ENCODE assay signal across 13 cellular contexts in the genomic region with DNA sequence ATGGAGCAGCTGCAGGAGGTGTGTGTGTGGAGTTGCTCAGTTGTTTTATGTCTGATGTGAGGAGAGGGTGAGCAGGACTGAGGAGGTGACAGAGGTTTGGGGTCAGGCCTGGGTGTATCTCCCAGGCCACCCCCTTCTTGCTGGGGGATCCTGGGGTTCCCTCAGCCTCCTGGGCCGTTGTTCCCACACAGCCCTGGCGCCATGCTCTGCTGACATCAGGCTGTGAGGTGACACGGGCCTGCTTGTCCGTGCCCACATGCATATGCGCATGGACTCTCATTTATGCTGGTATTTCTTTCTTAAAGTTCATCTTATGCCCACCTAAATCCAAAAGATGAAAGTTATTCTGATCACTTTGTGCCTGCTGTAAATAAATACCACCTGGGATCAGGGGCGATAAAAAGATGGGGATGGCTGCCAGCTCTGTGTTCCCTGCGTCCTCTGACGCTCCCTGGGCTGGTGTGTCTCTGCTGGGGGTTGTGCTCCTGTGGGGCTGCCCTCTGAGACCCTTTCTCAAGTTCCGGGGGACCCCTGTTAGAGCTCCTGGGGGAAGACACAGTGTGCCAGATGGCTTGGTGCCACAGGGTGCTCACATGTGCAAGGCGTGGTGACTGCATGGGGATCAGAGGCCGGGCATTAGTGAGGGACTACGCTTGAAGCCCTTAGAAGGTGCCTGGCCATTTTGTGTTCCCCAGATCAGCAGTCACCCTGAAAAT. TPM values are rescaled to one million over a fixed set of nuclear protein-coding genes. Genes with fewer than 3 reads are reported as not detected.
DNase-seq lines count a peak whose midpoint lies in the region; ATAC-seq, FAIRE-seq and TF ChIP-seq lines count a peak whose summit lies in the region.
"Had no signal": no experiment of that assay in that cellular context is flagged by ENCODE, and none has a peak within 500 bp of the region (broad histone marks: within the 10 kb centered on the region; RNA-seq: fewer than 3 reads in every experiment).

No MANE protein-coding gene starts in this region.

- no peak overlapping the region for H3K4me2 ChIP-seq in HepG2 (ENCODE audit: low read depth, low read length)

- no peak overlapping the region for H3K4me3 ChIP-seq in right lobe of liver
- H3K4me3 ChIP-seq in HepG2 (replicated peaks in 1 of 3; ENCODE audit: insufficient read depth in 1 of 3, low read depth in 2 of 3, low read length in 3 of 3) = no peak overlapping the region
- no peak overlapping the region for H3K4me3 ChIP-seq in uterus
- H3K4me3 ChIP-seq: tibial nerve had no signal

- WGBS in right lobe of liver (ENCODE audit: insufficient coverage, low coverage, low lambda C conversion rate, missing lambda C conversion rate) = 84% methylated on average over 5 of the region's 12 CpGs
- 83% methylated on average over 12 of the region's 12 CpGs for WGBS in HepG2 (ENCODE audit: low lambda C conversion rate)

- H3K9me3 Mint-ChIP-seq in endothelial cell (ENCODE audit: unreplicated experiment) (no peaks in the 10 kb centered on the region), naive B cell (no peaks in the 10 kb centered on the region)
- no peaks in the 10 kb centered on the region for H3K9me3 Mint-ChIP-seq in stimulated activated memory B cell treated with anti-CD40 and anti-IgM and Interleukin-4, amounts not matched to agents 10 μg/mL and 1 μg/mL and 100 μg/mL, for 72 hours

- no peak overlapping the region for H3K4me3 Mint-ChIP-seq in endothelial cell (ENCODE audit: unreplicated experiment)
- peak overlapping the region in 1 of 8 donors; percentile 44 for H3K4me3 Mint-ChIP-seq in naive B cell
- H3K4me3 Mint-ChIP-seq in stimulated activated memory B cell treated with anti-CD40 and anti-IgM and Interleukin-4, amounts not matched to agents 10 μg/mL and 1 μg/mL and 100 μg/mL, for 72 hours = no peak overlapping the region
- H3K4me3 Mint-ChIP-seq: activated naive CD8-positive, alpha-beta T cell had no signal

- FAIRE-seq in HepG2 (lab: Jason Lieb, UNC) = no peak

- TF ChIP-seq RAD21 in HepG2 (CRISPR knock-in tag; IDR thresholded peaks at IDR 0.05) = no peak

- no peaks in the 10 kb centered on the region for H3K9me3 ChIP-seq in right lobe of liver
- no peaks in the 10 kb centered on the region for H3K9me3 ChIP-seq in HepG2 (ENCODE audit: low read length)
- H3K9me3 ChIP-seq in uterus = no peaks in the 10 kb centered on the region
- H3K9me3 ChIP-seq: tibial nerve had no signal

- H3K27ac ChIP-seq in right lobe of liver (no peak overlapping the region), HepG2 (ENCODE audit: extremely low read length, insufficient read depth, low read length) (no peak overlapping the region), uterus (peak overlapping the region; percentile 36 to 37)
- H3K27ac ChIP-seq: tibial nerve had no signal

- no peaks in the 10 kb centered on the region for H3K4me1 ChIP-seq in right lobe of liver
- H3K4me1 ChIP-seq in HepG2 (ENCODE audit: insufficient read depth, low read length) = peaks cover 14% of the 10 kb centered on the region; the same call in 1 of the 2 replicates
- no peaks in the 10 kb centered on the region for H3K4me1 ChIP-seq in uterus

- peaks cover 0 to 63% (median 15%) of the 10 kb centered on the region in 4 donors for H3K36me3 ChIP-seq in right lobe of liver
- peaks cover 16 to 67% of the 10 kb centered on the region in 2 experiments; a peak in 4 of 5 replicates for H3K36me3 ChIP-seq in HepG2 (replicated peaks in 1 of 2; ENCODE audit: control insufficient read depth in 1 of 2, insufficient read depth in 2 of 2, low read length in 2 of 2)
- H3K36me3 ChIP-seq in uterus = no peaks in the 10 kb centered on the region

- POLR2A ChIA-PET in HepG2 (lab: Yijun Ruan, JAX) = no interaction called here

- peak in 3 of 4 donors; percentile 20 to 28 (median 20) for ATAC-seq in right lobe of liver
- ATAC-seq in HepG2 = no peak
- no peak for ATAC-seq in naive B cell (ENCODE audit: low read depth in 2 of 2)
- ATAC-seq in stimulated activated memory B cell treated with anti-CD40 and anti-IgM and Interleukin-4, amounts not matched to agents 10 μg/mL and 1 μg/mL and 100 μg/mL, for 72 hours = no peak

- no peak for TF ChIP-seq EP300 in HepG2 (IDR thresholded peaks at IDR 0.05; ENCODE audit: low read depth in 2 of 2, low read length in 2 of 2)
- TF ChIP-seq EP300 in HepG2 (CRISPR knock-in tag; IDR thresholded peaks at IDR 0.05; ENCODE audit: borderline replicate concordance) = no peak

- H3K27me3 ChIP-seq in right lobe of liver (no peaks in the 10 kb centered on the region), HepG2 (ENCODE audit: control insufficient read depth in 1 of 2, insufficient read depth in 2 of 2, low read length in 2 of 2) (no peaks in the 10 kb centered on the region), uterus (no peaks in the 10 kb centered on the region)
- H3K27me3 ChIP-seq: tibial nerve had no signal

- H3K36me3 Mint-ChIP-seq in endothelial cell (ENCODE audit: low read depth, unreplicated experiment) (peaks cover 27% of the 10 kb centered on the region), naive B cell (peaks cover 23 to 25% of the 10 kb centered on the region in 2 donors)
- peaks cover 47% of the 10 kb centered on the region for H3K36me3 Mint-ChIP-seq in stimulated activated memory B cell treated with anti-CD40 and anti-IgM and Interleukin-4, amounts not matched to agents 10 μg/mL and 1 μg/mL and 100 μg/mL, for 72 hours

- H3K4me1 Mint-ChIP-seq in endothelial cell (ENCODE audit: unreplicated experiment) (peaks cover 3% of the 10 kb centered on the region), naive B cell (peaks cover 7 to 19% (median 7%) of the 10 kb centered on the region in 3 donors)
- peaks cover 22% of the 10 kb centered on the region for H3K4me1 Mint-ChIP-seq in stimulated activated memory B cell treated with anti-CD40 and anti-IgM and Interleukin-4, amounts not matched to agents 10 μg/mL and 1 μg/mL and 100 μg/mL, for 72 hours

- no peak for TF ChIP-seq POLR2A in right lobe of liver (IDR thresholded peaks at IDR 0.05)
- no peak for TF ChIP-seq POLR2A in HepG2 (IDR thresholded peaks at IDR 0.05; ENCODE audit: insufficient read depth in 1 of 2, low read depth in 2 of 2, low read length in 2 of 2)
- no peak for TF ChIP-seq POLR2A in uterus (IDR thresholded peaks at IDR 0.05)

- H3K79me2 ChIP-seq in HepG2 (ENCODE audit: insufficient read depth, low read length) = peaks cover 79% of the 10 kb centered on the region

- H3K27me3 Mint-ChIP-seq in endothelial cell (ENCODE audit: unreplicated experiment) = peaks cover 2% of the 10 kb centered on the region
- H3K27me3 Mint-ChIP-seq in naive B cell = no peaks in the 10 kb centered on the region
- H3K27me3 Mint-ChIP-seq in stimulated activated memory B cell treated with anti-CD40 and anti-IgM and Interleukin-4, amounts not matched to agents 10 μg/mL and 1 μg/mL and 100 μg/mL, for 72 hours = no peaks in the 10 kb centered on the region
- H3K27me3 Mint-ChIP-seq: activated naive CD8-positive, alpha-beta T cell had no signal

- H3K27ac Mint-ChIP-seq in endothelial cell (ENCODE audit: unreplicated experiment) (peak overlapping the region; percentile 31), naive B cell (peak overlapping the region in 4 of 6 donors; percentile 5 to 70 (median 34))
- no peak overlapping the region for H3K27ac Mint-ChIP-seq in stimulated activated memory B cell treated with anti-CD40 and anti-IgM and Interleukin-4, amounts not matched to agents 10 μg/mL and 1 μg/mL and 100 μg/mL, for 72 hours
- H3K27ac Mint-ChIP-seq: activated naive CD8-positive, alpha-beta T cell had no signal

- no peak overlapping the region for H3K9ac ChIP-seq in HepG2 (ENCODE audit: insufficient read depth, low read depth, low read length)

- in situ Hi-C loops in HepG2 (cut with HindIII; ENCODE audit: extremely low pct_ligation_motif_present, low pct_unique_long_range_greater_than_20kb) = no loop called here

- no peak for DNase-seq in right lobe of liver
- DNase-seq in HepG2 (ENCODE audit: low spot score) = no peak
- no peak for DNase-seq in endothelial cell (ENCODE audit: low spot score)
- DNase-seq in naive B cell = no peak
- DNase-seq in uterus = no peak
- no peak for DNase-seq in COLO829 (ENCODE audit: low spot score)
- DNase-seq in NCI-H748 (lab: John Stamatoyannopoulos, UW; ENCODE audit: unreplicated experiment) = no peak
- DNase-seq: cerebellar nuclear complex; NCI-H146; stimulated activated CD4-positive, alpha-beta T cell treated with anti-CD3 and anti-CD28 coated beads, Interleukin-1b, Interleukin-23, amount 100 ng/mL, for 48 hours had no signal

- intact Hi-C loops in right lobe of liver (cut with DNase I) (no loop called here), HepG2 (cut with micrococcal nuclease; ENCODE audit: unreplicated experiment) (no loop called here), uterus (cut with DNase I; ENCODE audit: low total_unique reads) (no loop called here)

- CTCF ChIA-PET in HepG2 (lab: Yijun Ruan, JAX; ENCODE audit: low intra/inter-chr PET ratio, low total read pairs) = no interaction called here

- no peak overlapping the region for H2AFZ ChIP-seq in HepG2 (ENCODE audit: low read length)

- no TSS peak for BruUV-seq in HepG2 (replicated peaks; lab: Mats Ljungman, UMichigan)

- TF ChIP-seq CTCF in right lobe of liver (IDR thresholded peaks at IDR 0.05) = no peak
- no peak for TF ChIP-seq CTCF in HepG2 (CRISPR knock-in tag; IDR thresholded peaks at IDR 0.05)
- no peak for TF ChIP-seq CTCF in endothelial cell (IDR thresholded peaks at IDR 0.05; ENCODE audit: unreplicated experiment)
- no peak for TF ChIP-seq CTCF in uterus (IDR thresholded peaks at IDR 0.05)

- peaks cover 17% of the 10 kb centered on the region for H4K20me1 ChIP-seq in HepG2 (ENCODE audit: insufficient read depth, low read length)

RNA-seq across cellular contexts. Expression of gene NAXD, which starts 12.6 kb away (rescaled TPM):
- total RNA-seq in right lobe of liver (10 to 100 TPM; 24.2 to 41.9 (median 29.9) TPM), HepG2 (2016; rRNA removed; fragmentation: Illumina TruSeq; extraction: Trizol) (18.5 and 19.0 TPM in 2 replicates), endothelial cell (ENCODE audit: unreplicated experiment) (28.7 TPM), uterus (10 to 100 TPM; 26.0 to 37.9 (median 35.4) TPM)
- total RNA-seq in HepG2 (2016; cell fraction: cytosol; rRNA removed; fragmentation: Illumina TruSeq; extraction: Trizol; ENCODE audit: low read depth) = 5.5 and 6.3 TPM in 2 replicates
- 18.9 and 19.7 TPM in 2 replicates for total RNA-seq in HepG2 (2016; cell fraction: insoluble cytoplasmic fraction; rRNA removed; fragmentation: Illumina TruSeq; extraction: Trizol)
- total RNA-seq in HepG2 (2016; cell fraction: membrane; rRNA removed; fragmentation: Illumina TruSeq; extraction: Trizol) = 12.5 and 13.8 TPM in 2 replicates
- 20.9 and 21.0 TPM in 2 replicates for total RNA-seq in HepG2 (2016; cell fraction: nucleus; rRNA removed; fragmentation: Illumina TruSeq; extraction: Trizol)
- polyA plus RNA-seq in HepG2 (2011; rRNA removed) (23.2 and 27.0 TPM in 2 replicates), naive B cell (ENCODE audit: low read depth in 6 of 6) (10 to 100 TPM; 10.8 to 23.1 (median 15.4) TPM)
- polyA plus RNA-seq in HepG2 (2011; cell fraction: cytosol; rRNA removed) = 24.7 and 25.6 TPM in 2 replicates
- polyA plus RNA-seq in HepG2 (2011; cell fraction: nucleus; rRNA removed) = 81.1 and 85.3 TPM in 2 replicates
- 18.2 and 22.0 TPM in 2 replicates for polyA plus RNA-seq in HepG2 (2012)
- polyA plus RNA-seq in HepG2 (2016; cell fraction: cytosol; fragmentation: Illumina TruSeq; extraction: Trizol; ENCODE audit: low read depth) = 5.1 and 5.8 TPM in 2 replicates
- 18.8 and 20.5 TPM in 2 replicates for polyA plus RNA-seq in HepG2 (2016; cell fraction: insoluble cytoplasmic fraction; fragmentation: Illumina TruSeq; extraction: Trizol; ENCODE audit: low read depth)
- polyA plus RNA-seq in HepG2 (2016; cell fraction: membrane; fragmentation: Illumina TruSeq; extraction: Trizol; ENCODE audit: low read depth) = 10.7 and 10.9 TPM in 2 replicates
- 43.2 and 44.7 TPM in 2 replicates for polyA plus RNA-seq in HepG2 (2016; cell fraction: nucleus; fragmentation: Illumina TruSeq; extraction: Trizol; ENCODE audit: insufficient read depth, low read depth)
- polyA minus RNA-seq in HepG2 (2011; rRNA and poly(A)+ RNA removed; ENCODE audit: low replicate concordance) = 19.3 and 20.3 TPM in 2 replicates
- polyA minus RNA-seq in HepG2 (2011; cell fraction: cytosol; rRNA and poly(A)+ RNA removed) = 4.0 and 5.5 TPM in 2 replicates
- 19.4 and 22.9 TPM in 2 replicates for polyA minus RNA-seq in HepG2 (2011; cell fraction: nucleus; rRNA and poly(A)+ RNA removed)

Comparison
In these comparisons a context has a peak if more than half of its experiments do, and no peak if none do; other contexts are left out.
1. ATAC-seq: peak in right lobe of liver (3 of 4); none in HepG2 (single experiment), naive B cell (0 of 2) and stimulated activated memory B cell treated with anti-CD40 and anti-IgM and Interleukin-4, amounts not matched to agents 10 μg/mL and 1 μg/mL and 100 μg/mL, for 72 hours (single experiment).
2. H3K27ac ChIP-seq: peak in uterus (2 of 2); none in right lobe of liver (0 of 3) and HepG2 (single experiment).